Comparison of ENCODE assay signal across 20 cellular contexts in genomic region chr1:63450416-63450815, GRCh38.
DNase-seq lines count a peak whose midpoint lies in the region; ATAC-seq and TF ChIP-seq lines count a peak whose summit lies in the region.
"Had no signal": no experiment of that assay in that cellular context is flagged by ENCODE, and none has a peak within 500 bp of the region (broad histone marks: within the 10 kb centered on the region; RNA-seq: fewer than 3 reads in every experiment).

No MANE protein-coding gene starts in this region.

- no peak overlapping the region for H2BK5ac ChIP-seq in IMR-90 (ENCODE audit: low read depth, low read length, poor library complexity, severe bottlenecking)

- intact Hi-C loops in IMR-90 (cut with micrococcal nuclease): loop anchor here (2.0 kb wide), 1 partner anchor 72 kb away; the partner anchor contains the start of genes EFCAB7 and ITGB3BP
- intact Hi-C loops in left lung (cut with DNase I): no loop called here

- H2AFZ ChIP-seq in IMR-90 (replicated peaks; ENCODE audit: low read length, poor library complexity): no peak overlapping the region

- H2BK15ac ChIP-seq in IMR-90 (ENCODE audit: low read depth, low read length): no peak overlapping the region

- ATAC-seq in IMR-90 (ENCODE audit: low read depth) (peak; percentile 54; the same call in 1 of the 2 replicates), left lung (no peak), GM21447 (IDR thresholded peaks at IDR 0.05; ENCODE audit: unreplicated experiment) (no peak)

- H3K9me3 ChIP-seq in IMR-90 (ENCODE audit: control insufficient read depth, insufficient read depth, low read length): no peaks in the 10 kb centered on the region
- no peaks in the 10 kb centered on the region for H3K9me3 ChIP-seq in SK-N-MC (ENCODE audit: low read depth, low read length)
- H3K9me3 ChIP-seq in left lung: no peaks in the 10 kb centered on the region
- H3K9me3 ChIP-seq: BE2C, BLaER1 had no signal

- H3K9me1 ChIP-seq in IMR-90 (ENCODE audit: insufficient read depth, low read length): no peaks in the 10 kb centered on the region

- H4K20me1 ChIP-seq in IMR-90 (ENCODE audit: insufficient read depth, low read length): no peaks in the 10 kb centered on the region
- H4K20me1 ChIP-seq: BLaER1 had no signal

- TF ChIP-seq CTCF in IMR-90 (conservative IDR thresholded peaks at IDR 0.05; ENCODE audit: low read depth, low read length) (no peak), chondrocyte (IDR thresholded peaks at IDR 0.05) (no peak), left lung (IDR thresholded peaks at IDR 0.05) (no peak)

- dilution Hi-C loops in IMR-90 (cut with HindIII; ENCODE audit: low sequenced_read_pairs, unreplicated experiment): no loop called here

- H3K9ac ChIP-seq in IMR-90 (ENCODE audit: low read depth, low read length) (no peak overlapping the region), SK-N-MC (ENCODE audit: insufficient read length) (peak overlapping the region; percentile 1)
- H3K9ac ChIP-seq: BLaER1 had no signal

- no peak overlapping the region for H2AK9ac ChIP-seq in IMR-90 (replicated peaks; ENCODE audit: low read depth, low read length, poor library complexity)

- H3K4me2 ChIP-seq in IMR-90 (ENCODE audit: low read depth, low read length): no peak overlapping the region
- H3K4me2 ChIP-seq: BLaER1 had no signal

- no peak overlapping the region for H2BK120ac ChIP-seq in IMR-90 (ENCODE audit: low read depth, low read length)

- H3K4ac ChIP-seq in IMR-90 (ENCODE audit: low read depth, low read length): no peak overlapping the region

- POLR2A ChIA-PET in IMR-90 (lab: Charles Lee; ENCODE audit: unreplicated experiment): no interaction called here

- H3K4me1 Mint-ChIP-seq in chondrocyte (ENCODE audit: low read depth): peaks cover 25% of the 10 kb centered on the region
- H3K4me1 Mint-ChIP-seq: CD14-positive monocyte; CD4-positive, alpha-beta memory T cell; CD4-positive, CD25-positive, alpha-beta regulatory T cell; CD8-positive, alpha-beta memory T cell had no signal

- H3K27ac Mint-ChIP-seq in chondrocyte (ENCODE audit: unreplicated experiment): peak overlapping the region; percentile 3
- H3K27ac Mint-ChIP-seq: CD14-positive monocyte; CD4-positive, alpha-beta memory T cell; CD4-positive, CD25-positive, alpha-beta regulatory T cell; CD8-positive, alpha-beta memory T cell had no signal

- H3K9me3 Mint-ChIP-seq in chondrocyte (ENCODE audit: low read depth): peaks cover 2% of the 10 kb centered on the region
- H3K9me3 Mint-ChIP-seq: CD14-positive monocyte; CD8-positive, alpha-beta memory T cell had no signal

- no peak overlapping the region for H3K18ac ChIP-seq in IMR-90 (ENCODE audit: low read depth, low read length)

- no peak overlapping the region for H4K5ac ChIP-seq in IMR-90 (ENCODE audit: low read depth, low read length)

- H3K4me3 Mint-ChIP-seq in chondrocyte (ENCODE audit: unreplicated experiment): no peak overlapping the region
- H3K4me3 Mint-ChIP-seq: CD14-positive monocyte; CD4-positive, alpha-beta memory T cell; CD4-positive, CD25-positive, alpha-beta regulatory T cell; CD8-positive, alpha-beta memory T cell had no signal

- no peaks in the 10 kb centered on the region for H3K27me3 Mint-ChIP-seq in chondrocyte (ENCODE audit: low read depth)
- H3K27me3 Mint-ChIP-seq: CD4-positive, alpha-beta memory T cell; CD4-positive, CD25-positive, alpha-beta regulatory T cell; CD8-positive, alpha-beta memory T cell had no signal

- H3K36me3 ChIP-seq in IMR-90 (ENCODE audit: control insufficient read depth, insufficient read depth, low read length) (no peaks in the 10 kb centered on the region), SK-N-MC (ENCODE audit: insufficient read depth, low read length) (no peaks in the 10 kb centered on the region; the same call in 1 of the 2 replicates), left lung (no peaks in the 10 kb centered on the region)
- H3K36me3 ChIP-seq: BE2C, BLaER1 had no signal

- H3K23ac ChIP-seq in IMR-90 (ENCODE audit: low read depth, low read length): no peak overlapping the region

- CTCF ChIA-PET in IMR-90 (lab: Yijun Ruan, JAX): no interaction called here

- no peak overlapping the region for H2BK20ac ChIP-seq in IMR-90 (ENCODE audit: low read depth, low read length)

- no peak overlapping the region for H3K4me3 ChIP-seq in IMR-90 (ENCODE audit: insufficient read depth, low read depth, low read length)
- peak overlapping the region; percentile 13; the same call in 1 of the 2 replicates for H3K4me3 ChIP-seq in SK-N-MC
- H3K4me3 ChIP-seq in left lung: no peak overlapping the region
- H3K4me3 ChIP-seq: BLaER1 had no signal

- H4K91ac ChIP-seq in IMR-90 (ENCODE audit: insufficient read depth, low read depth, low read length): no peak overlapping the region

- no peaks in the 10 kb centered on the region for H3K79me1 ChIP-seq in IMR-90 (ENCODE audit: low read depth in 1 of 2, low read length in 2 of 2)

- peaks cover 2% of the 10 kb centered on the region; the same call in 1 of the 2 replicates for H3K4me1 ChIP-seq in IMR-90 (ENCODE audit: control insufficient read depth, insufficient read depth, low read length)
- H3K4me1 ChIP-seq in left lung: no peaks in the 10 kb centered on the region
- H3K4me1 ChIP-seq: BE2C had no signal

- H3K14ac ChIP-seq in IMR-90 (replicated peaks; ENCODE audit: low read depth, low read length): no peak overlapping the region

- TF ChIP-seq RAD21 in IMR-90 (IDR thresholded peaks at IDR 0.05; ENCODE audit: low read length): no peak

- no peak overlapping the region for H2AK5ac ChIP-seq in IMR-90 (ENCODE audit: low read depth, low read length)

- in situ Hi-C loops in IMR-90 (cut with MboI; ENCODE audit: low sequenced_read_pairs): loop anchor here (10.0 kb wide), 1 partner anchor 126 kb away; the partner anchor contains the start of gene FOXD3

- H3K56ac ChIP-seq in IMR-90 (ENCODE audit: extremely low read depth, insufficient read depth, low read length): no peak overlapping the region

- no CpG with 5 or more reads among the region's 1 CpG for WGBS in IMR-90 (ENCODE audit: extremely low coverage in 2 of 2, insufficient read length in 1 of 2), 2 experiments

- H3K36me3 Mint-ChIP-seq in chondrocyte (ENCODE audit: low read depth): no peaks in the 10 kb centered on the region

- H4K8ac ChIP-seq in IMR-90 (ENCODE audit: low read depth in 2 of 2, low read length in 2 of 2): no peak overlapping the region

- H3K27me3 ChIP-seq in IMR-90 (ENCODE audit: control insufficient read depth, insufficient read depth, low read length): no peaks in the 10 kb centered on the region
- H3K27me3 ChIP-seq in left lung: no peaks in the 10 kb centered on the region
- H3K27me3 ChIP-seq: BE2C, BLaER1 had no signal

- no TSS peak for BruUV-seq in IMR-90 (replicated peaks; lab: Mats Ljungman, UMichigan)

- DNase-seq in IMR-90 (no peak), SK-N-MC (ENCODE audit: low read depth, low spot score) (no peak), chondrocyte (ENCODE audit: low spot score) (no peak), foreskin melanocyte (peak; percentile 83), left lung (no peak), activated T-cell treated with anti-CD3 and anti-CD28 coated beads for 4 hours (no peak)
- no peak for DNase-seq in activated CD8-positive, alpha-beta memory T cell treated with anti-CD3 and anti-CD28 coated beads, Interleukin-2, amount 50 U/mL, for 48 hours
- DNase-seq: 8988T; ACHN; BE2C; C1 segment of cervical spinal cord; CD4-positive, alpha-beta memory T cell; CD4-positive, CD25-positive, alpha-beta regulatory T cell; CD8-positive, alpha-beta memory T cell; COR-L47; DMS79 treated with DMSO at 0.1 percent for 48 hours; GF-D8 had no signal

- no peak for TF ChIP-seq POLR2A in IMR-90 (IDR thresholded peaks at IDR 0.05; ENCODE audit: low read depth, low read length)

- no peak overlapping the region for H3K27ac ChIP-seq in IMR-90 (ENCODE audit: insufficient read depth, low read length)
- peak overlapping the region; percentile 76 for H3K27ac ChIP-seq in SK-N-MC
- H3K27ac ChIP-seq in left lung: no peak overlapping the region
- H3K27ac ChIP-seq: BLaER1 had no signal

TF ChIP-seq in IMR-90, 13 proteins besides CTCF, POLR2A, EP300 and RAD21:
- TF ChIP-seq CHD1 (IDR thresholded peaks at IDR 0.05; ENCODE audit: low read depth, low read length): no peak
- no peak for TF ChIP-seq MAZ (IDR thresholded peaks at IDR 0.05; ENCODE audit: borderline replicate concordance, low read depth, low read length)
- no peak for TF ChIP-seq RCOR1 (IDR thresholded peaks at IDR 0.05; ENCODE audit: insufficient replicate concordance, low read length)
- TF ChIP-seq FOS (IDR thresholded peaks at IDR 0.05; ENCODE audit: low read depth, low read length): no peak
- TF ChIP-seq, protein P1, sequence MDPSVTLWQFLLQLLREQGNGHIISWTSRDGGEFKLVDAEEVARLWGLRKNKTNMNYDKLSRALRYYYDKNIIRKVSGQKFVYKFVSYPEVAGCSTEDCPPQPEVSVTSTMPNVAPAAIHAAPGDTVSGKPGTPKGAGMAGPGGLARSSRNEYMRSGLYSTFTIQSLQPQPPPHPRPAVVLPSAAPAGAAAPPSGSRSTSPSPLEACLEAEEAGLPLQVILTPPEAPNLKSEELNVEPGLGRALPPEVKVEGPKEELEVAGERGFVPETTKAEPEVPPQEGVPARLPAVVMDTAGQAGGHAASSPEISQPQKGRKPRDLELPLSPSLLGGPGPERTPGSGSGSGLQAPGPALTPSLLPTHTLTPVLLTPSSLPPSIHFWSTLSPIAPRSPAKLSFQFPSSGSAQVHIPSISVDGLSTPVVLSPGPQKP (IDR thresholded peaks at IDR 0.05; ENCODE audit: borderline replicate concordance, low read depth, low read length): no peak
- TF ChIP-seq RFX5 (IDR thresholded peaks at IDR 0.05; ENCODE audit: low read depth, low read length): no peak
- TF ChIP-seq MAFK (IDR thresholded peaks at IDR 0.05; ENCODE audit: low read depth, low read length): no peak
- TF ChIP-seq SMC3 (IDR thresholded peaks at IDR 0.05; ENCODE audit: low read depth, low read length): no peak
- no peak for TF ChIP-seq BHLHE40 (IDR thresholded peaks at IDR 0.05; ENCODE audit: low read depth, low read length)
- TF ChIP-seq NFE2L2 (IDR thresholded peaks at IDR 0.05; ENCODE audit: low read depth, low read length): no peak
- no peak for TF ChIP-seq MXI1 (IDR thresholded peaks at IDR 0.05; ENCODE audit: borderline replicate concordance, low read depth, low read length)
- TF ChIP-seq, protein P2, sequence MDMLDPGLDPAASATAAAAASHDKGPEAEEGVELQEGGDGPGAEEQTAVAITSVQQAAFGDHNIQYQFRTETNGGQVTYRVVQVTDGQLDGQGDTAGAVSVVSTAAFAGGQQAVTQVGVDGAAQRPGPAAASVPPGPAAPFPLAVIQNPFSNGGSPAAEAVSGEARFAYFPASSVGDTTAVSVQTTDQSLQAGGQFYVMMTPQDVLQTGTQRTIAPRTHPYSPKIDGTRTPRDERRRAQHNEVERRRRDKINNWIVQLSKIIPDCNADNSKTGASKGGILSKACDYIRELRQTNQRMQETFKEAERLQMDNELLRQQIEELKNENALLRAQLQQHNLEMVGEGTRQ (IDR thresholded peaks at IDR 0.05; ENCODE audit: low read depth, low read length): no peak
TF ChIP-seq in IMR-90: peak in this region for 0.
